ENCODE assay signal across 8 cellular contexts in the genomic region with DNA sequence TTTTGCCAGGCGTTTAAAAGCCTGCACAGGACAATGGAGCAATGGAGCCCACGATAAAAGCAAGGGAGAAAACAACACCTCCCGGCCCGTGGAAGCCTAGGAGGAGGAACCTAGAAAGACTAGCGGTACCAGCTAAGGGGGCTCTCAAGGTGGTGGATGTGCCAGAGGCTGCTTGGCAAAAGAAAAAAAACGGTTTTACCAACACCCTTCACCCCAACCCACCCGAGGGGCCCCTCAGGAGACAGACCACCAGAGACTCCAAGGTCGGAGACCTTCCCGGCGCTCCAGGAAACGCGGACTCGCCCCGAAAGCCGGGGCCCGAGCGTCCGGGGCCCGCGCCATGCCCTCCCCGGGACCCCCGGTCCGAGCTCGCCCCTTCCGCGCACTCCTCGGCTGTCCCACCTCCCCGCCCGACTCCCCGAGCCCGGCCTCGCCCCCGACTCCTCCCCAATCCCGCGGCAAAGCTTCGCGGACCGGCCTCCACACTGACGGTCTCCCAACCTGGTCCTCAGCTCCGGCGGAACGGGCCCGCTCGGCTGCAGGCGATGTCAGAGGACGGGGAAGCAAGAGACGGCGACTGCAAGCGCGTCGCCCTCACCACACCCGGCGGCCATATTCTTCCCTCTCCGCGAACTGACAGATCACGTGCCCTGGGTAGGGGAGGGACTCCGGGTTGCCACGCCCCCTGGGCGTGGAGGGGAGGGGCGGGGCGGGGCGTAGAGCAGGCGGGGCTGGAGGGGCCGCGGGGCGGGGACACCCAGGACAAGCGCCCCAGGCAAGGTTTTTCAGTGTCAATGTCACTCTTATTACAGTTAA. TPM values are rescaled to one million over a fixed set of nuclear protein-coding genes. Genes with fewer than 3 reads are reported as not detected.
DNase-seq lines count a peak whose midpoint lies in the region; ATAC-seq and FAIRE-seq lines count a peak whose summit lies in the region.

A gene (minus strand): TSS at position 635 of the 816 bp plus-strand sequence. CDS start 10,520 bp downstream, outside the sequence.

- peak; percentile 26 for DNase-seq in DMS53 treated with DMSO at 0.1 percent for 48 hours (lab: John Stamatoyannopoulos, UW; ENCODE audit: unreplicated experiment)
- DNase-seq in Jurkat, Clone E6-1 (ENCODE audit: low read depth, low spot score), result peak; percentile 74
- DNase-seq in RCC 7860 (ENCODE audit: low spot score), result peak; percentile 62
- DNase-seq in activated T-helper 1 cell treated with anti-CD3 and anti-CD28 coated beads, Interleukin-12 subunit alpha, Interleukin-12 subunit beta, Interleukin-2, Interleukin-4 antibody, amounts not matched to agents 30 ng/mL and 10 ng/mL and 1 ng/mL, durations not matched to agents 14 hours and 24 hours and 36 hours (ENCODE audit: low spot score), result peak; percentile 72
- DNase-seq in fibroblast of gingiva (ENCODE audit: low read depth), result peak; percentile 76
- peak; percentile 81 for DNase-seq in naive B cell

- FAIRE-seq in RCC 7860 (lab: Jason Lieb, UNC), result no peak

- H3K27me3 Mint-ChIP-seq in activated T-helper 1 cell treated with anti-CD3 and anti-CD28 coated beads, Interleukin-12 subunit alpha, Interleukin-12 subunit beta, Interleukin-2, Interleukin-4 antibody, amounts not matched to agents 30 ng/mL and 10 ng/mL and 1 ng/mL, durations not matched to agents 14 hours and 24 hours and 36 hours (ENCODE audit: insufficient read depth), result no peaks in the 10 kb centered on the region
- peaks cover 0 to 8% (median 7%) of the 10 kb centered on the region in 3 donors for H3K27me3 Mint-ChIP-seq in naive B cell
- no peaks in the 10 kb centered on the region for H3K27me3 Mint-ChIP-seq in stimulated activated memory B cell treated with anti-CD40 and anti-IgM and Interleukin-4, amounts not matched to agents 10 μg/mL and 1 μg/mL and 100 μg/mL, for 72 hours

- intact Hi-C loops in activated T-helper 1 cell treated with anti-CD3 and anti-CD28 coated beads, Interleukin-12 subunit alpha, Interleukin-12 subunit beta, Interleukin-2, Interleukin-4 antibody, amounts not matched to agents 30 ng/mL and 10 ng/mL and 1 ng/mL, durations not matched to agents 14 hours and 24 hours and 36 hours (cut with micrococcal nuclease), result loop anchor here (1.0 to 10.0 kb wide), 7 partner anchors 33 to 1975 kb away; a partner anchor contains a TSS

- peak within 1 kb of the TSS; percentile 100 for H3K4me3 Mint-ChIP-seq in activated T-helper 1 cell treated with anti-CD3 and anti-CD28 coated beads, Interleukin-12 subunit alpha, Interleukin-12 subunit beta, Interleukin-2, Interleukin-4 antibody, amounts not matched to agents 30 ng/mL and 10 ng/mL and 1 ng/mL, durations not matched to agents 14 hours and 24 hours and 36 hours
- peak within 1 kb of the TSS; percentile 91 to 100 (median 100) for H3K4me3 Mint-ChIP-seq in naive B cell
- peak within 1 kb of the TSS; percentile 98 for H3K4me3 Mint-ChIP-seq in stimulated activated memory B cell treated with anti-CD40 and anti-IgM and Interleukin-4, amounts not matched to agents 10 μg/mL and 1 μg/mL and 100 μg/mL, for 72 hours

- H3K4me3 ChIP-seq in Jurkat, Clone E6-1 (ENCODE audit: low read length), result peak within 1 kb of the TSS; percentile 88

- H3K27ac Mint-ChIP-seq in activated T-helper 1 cell treated with anti-CD3 and anti-CD28 coated beads, Interleukin-12 subunit alpha, Interleukin-12 subunit beta, Interleukin-2, Interleukin-4 antibody, amounts not matched to agents 30 ng/mL and 10 ng/mL and 1 ng/mL, durations not matched to agents 14 hours and 24 hours and 36 hours, result peak within 1 kb of the TSS; percentile 96
- peak within 1 kb of the TSS; percentile 95 to 99 (median 99) for H3K27ac Mint-ChIP-seq in naive B cell
- peak within 1 kb of the TSS; percentile 97 for H3K27ac Mint-ChIP-seq in stimulated activated memory B cell treated with anti-CD40 and anti-IgM and Interleukin-4, amounts not matched to agents 10 μg/mL and 1 μg/mL and 100 μg/mL, for 72 hours

- H3K4me1 Mint-ChIP-seq in activated T-helper 1 cell treated with anti-CD3 and anti-CD28 coated beads, Interleukin-12 subunit alpha, Interleukin-12 subunit beta, Interleukin-2, Interleukin-4 antibody, amounts not matched to agents 30 ng/mL and 10 ng/mL and 1 ng/mL, durations not matched to agents 14 hours and 24 hours and 36 hours (ENCODE audit: low read depth), result peaks cover 31% of the 10 kb centered on the region
- H3K4me1 Mint-ChIP-seq in naive B cell, result peaks cover 25 to 38% (median 38%) of the 10 kb centered on the region in 3 donors
- peaks cover 37% of the 10 kb centered on the region for H3K4me1 Mint-ChIP-seq in stimulated activated memory B cell treated with anti-CD40 and anti-IgM and Interleukin-4, amounts not matched to agents 10 μg/mL and 1 μg/mL and 100 μg/mL, for 72 hours

- no peaks in the 10 kb centered on the region for H3K36me3 Mint-ChIP-seq in activated T-helper 1 cell treated with anti-CD3 and anti-CD28 coated beads, Interleukin-12 subunit alpha, Interleukin-12 subunit beta, Interleukin-2, Interleukin-4 antibody, amounts not matched to agents 30 ng/mL and 10 ng/mL and 1 ng/mL, durations not matched to agents 14 hours and 24 hours and 36 hours (ENCODE audit: low read depth)
- peaks cover 7 to 9% of the 10 kb centered on the region in 2 donors for H3K36me3 Mint-ChIP-seq in naive B cell
- H3K36me3 Mint-ChIP-seq in stimulated activated memory B cell treated with anti-CD40 and anti-IgM and Interleukin-4, amounts not matched to agents 10 μg/mL and 1 μg/mL and 100 μg/mL, for 72 hours, result peaks cover 6% of the 10 kb centered on the region

- no peaks in the 10 kb centered on the region for H3K9me3 Mint-ChIP-seq in activated T-helper 1 cell treated with anti-CD3 and anti-CD28 coated beads, Interleukin-12 subunit alpha, Interleukin-12 subunit beta, Interleukin-2, Interleukin-4 antibody, amounts not matched to agents 30 ng/mL and 10 ng/mL and 1 ng/mL, durations not matched to agents 14 hours and 24 hours and 36 hours
- H3K9me3 Mint-ChIP-seq in naive B cell, result peaks cover 0 to 3% (median 0%) of the 10 kb centered on the region in 7 donors
- no peaks in the 10 kb centered on the region for H3K9me3 Mint-ChIP-seq in stimulated activated memory B cell treated with anti-CD40 and anti-IgM and Interleukin-4, amounts not matched to agents 10 μg/mL and 1 μg/mL and 100 μg/mL, for 72 hours

- peak; percentile 91 for ATAC-seq in GM21619 (IDR thresholded peaks at IDR 0.05; ENCODE audit: unreplicated experiment)
- ATAC-seq in naive B cell (ENCODE audit: low read depth in 2 of 2), result peak; percentile 93 to 94
- peak; percentile 96 for ATAC-seq in stimulated activated memory B cell treated with anti-CD40 and anti-IgM and Interleukin-4, amounts not matched to agents 10 μg/mL and 1 μg/mL and 100 μg/mL, for 72 hours

RNA-seq across cellular contexts. Expression of the gene that starts here (rescaled TPM):
- 17.5 TPM for polyA plus RNA-seq in Jurkat, Clone E6-1 (2012; ENCODE audit: insufficient read depth, insufficient read length)
- total RNA-seq in activated T-helper 1 cell treated with anti-CD3 and anti-CD28 coated beads, Interleukin-12 subunit alpha, Interleukin-12 subunit beta, Interleukin-2, Interleukin-4 antibody, amounts not matched to agents 30 ng/mL and 10 ng/mL and 1 ng/mL, durations not matched to agents 14 hours and 24 hours and 36 hours, result 24.3 and 24.5 TPM in 2 replicates
- 10 to 100 TPM in 5 of 6 donors, 1 to 10 TPM in 1; 9.2 to 28.3 (median 17.5) TPM for polyA plus RNA-seq in naive B cell (ENCODE audit: low read depth in 6 of 6)

Comparison
In these comparisons a context has a peak if more than half of its experiments do, and no peak if none do; other contexts are left out.
1. Peak in every context shown above with its lines: DNase-seq, ATAC-seq and H3K4me3 ChIP-seq.
2. DNase-seq: peak in every context shown above with its lines; median percentile 81 in naive B cell; 76 in fibroblast of gingiva; 74 in Jurkat, Clone E6-1; 72 in activated T-helper 1 cell treated with anti-CD3 and anti-CD28 coated beads, Interleukin-12 subunit alpha, Interleukin-12 subunit beta, Interleukin-2, Interleukin-4 antibody, amounts not matched to agents 30 ng/mL and 10 ng/mL and 1 ng/mL, durations not matched to agents 14 hours and 24 hours and 36 hours; 62 in RCC 7860; 26 in DMS53 treated with DMSO at 0.1 percent for 48 hours.